ENCODE assay signal across 26 cellular contexts in the genomic region with DNA sequence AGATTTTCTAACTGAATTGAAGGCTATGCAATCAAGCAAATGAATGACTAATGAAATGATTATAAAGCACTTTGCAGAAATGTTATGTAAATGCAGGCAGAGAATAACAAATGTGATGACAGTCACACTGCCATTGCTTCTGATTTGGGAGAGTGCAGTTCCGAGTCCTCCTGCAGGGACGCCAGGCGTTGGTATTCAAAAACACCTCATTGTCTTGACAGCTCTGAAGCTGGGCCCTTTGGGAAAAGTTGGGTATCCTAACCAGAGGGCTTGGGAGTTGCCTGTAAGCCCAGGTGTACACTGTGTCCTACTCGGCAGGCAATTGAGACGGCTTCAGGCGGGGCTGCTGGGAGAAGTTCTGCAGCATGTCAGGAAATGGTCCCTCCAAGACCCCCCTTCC.
"Had no signal": no experiment of that assay in that cellular context is flagged by ENCODE, and none has a peak within 500 bp of the region (broad histone marks: within the 10 kb centered on the region; RNA-seq: fewer than 3 reads in every experiment).

No MANE protein-coding gene starts in this region.

- H3K4me1 ChIP-seq: breast epithelium, esophagus squamous epithelium, gastrocnemius medialis, left lung, prostate gland, thyroid gland, upper lobe of right lung had no signal

- DNase-seq: activated CD4-positive, alpha-beta T cell treated with anti-CD3 and anti-CD28 coated beads, Interleukin-2, amount 50 U/mL, for 4 hours; activated CD8-positive, alpha-beta memory T cell treated with anti-CD3 and anti-CD28 coated beads, Interleukin-2, amount 50 U/mL, for 48 hours; activated effector memory CD4-positive, alpha-beta T cell treated with Interleukin-2 at 50 U/mL for 16 hours; activated naive CD4-positive, alpha-beta T cell treated with anti-CD3 and anti-CD28 coated beads for 36 hours; activated naive CD8-positive, alpha-beta T cell treated with anti-CD3 and anti-CD28 coated beads, Interleukin-2, amount 10 ng/mL, durations not matched to agents 7 days and 5 days; activated T-cell treated with anti-CD3 and anti-CD28 coated beads, Interleukin-2, amount 50 U/mL, for 48 hours; amniotic stem cell; cerebellar nuclear complex; esophagus squamous epithelium; gastrocnemius medialis; left lung; midbrain; natural killer cell; ovary; stimulated activated CD4-positive, alpha-beta T cell treated with anti-CD3 and anti-CD28 coated beads, Interleukin-4, amount 100 ng/mL, for 4 hours; substantia nigra; T-cell; upper lobe of right lung; WERI-Rb-1 had no signal

- H3K9me3 ChIP-seq: breast epithelium, esophagus squamous epithelium, gastrocnemius medialis, left lung, neutrophil, ovary, prostate gland, thyroid gland, upper lobe of right lung had no signal

- H3K4me1 Mint-ChIP-seq: activated naive CD8-positive, alpha-beta T cell treated with anti-CD3 and anti-CD28 coated beads, Interleukin-2, amount 10 ng/mL, durations not matched to agents 7 days and 5 days; natural killer cell; T-cell had no signal

- H3K4me3 ChIP-seq: breast epithelium, coronary artery, esophagus squamous epithelium, gastrocnemius medialis, left lung, ovary, prostate gland, thyroid gland, upper lobe of right lung had no signal

- H3K27me3 Mint-ChIP-seq: activated naive CD8-positive, alpha-beta T cell treated with anti-CD3 and anti-CD28 coated beads, Interleukin-2, amount 10 ng/mL, durations not matched to agents 7 days and 5 days; stimulated activated naive CD8-positive, alpha-beta T cell treated with anti-CD3 and anti-CD28 coated beads, Interleukin-15, Interleukin-2, amounts not matched to agents 100 ng/mL and 50 ng/mL, for 24 hours; T-cell had no signal

- H3K27ac Mint-ChIP-seq: activated naive CD4-positive, alpha-beta T cell treated with anti-CD3 and anti-CD28 coated beads for 36 hours; activated naive CD8-positive, alpha-beta T cell treated with anti-CD3 and anti-CD28 coated beads, Interleukin-2, amount 10 ng/mL, durations not matched to agents 7 days and 5 days; natural killer cell; stimulated activated naive CD8-positive, alpha-beta T cell treated with anti-CD3 and anti-CD28 coated beads, Interleukin-15, Interleukin-2, amounts not matched to agents 100 ng/mL and 50 ng/mL, for 24 hours; T-cell had no signal

- H3K36me3 ChIP-seq: breast epithelium, esophagus squamous epithelium, gastrocnemius medialis, left lung, neutrophil, ovary, prostate gland, thyroid gland, upper lobe of right lung, WERI-Rb-1 had no signal

- ATAC-seq: gastrocnemius medialis, left lung, natural killer cell, T-cell, upper lobe of right lung had no signal

- H3K27me3 ChIP-seq: breast epithelium, esophagus squamous epithelium, gastrocnemius medialis, left lung, neutrophil, ovary, thyroid gland, upper lobe of right lung had no signal

- H3K4me3 Mint-ChIP-seq: activated naive CD4-positive, alpha-beta T cell treated with anti-CD3 and anti-CD28 coated beads for 36 hours; activated naive CD8-positive, alpha-beta T cell treated with anti-CD3 and anti-CD28 coated beads, Interleukin-2, amount 10 ng/mL, durations not matched to agents 7 days and 5 days; natural killer cell; stimulated activated naive CD8-positive, alpha-beta T cell treated with anti-CD3 and anti-CD28 coated beads, Interleukin-15, Interleukin-2, amounts not matched to agents 100 ng/mL and 50 ng/mL, for 24 hours; T-cell had no signal

- H3K27ac ChIP-seq: breast epithelium, coronary artery, esophagus squamous epithelium, gastrocnemius medialis, left lung, neutrophil, ovary, prostate gland, thyroid gland, upper lobe of right lung, WERI-Rb-1 had no signal

- FAIRE-seq: TTC549 had no signal

- H3K9me3 Mint-ChIP-seq: activated naive CD4-positive, alpha-beta T cell treated with anti-CD3 and anti-CD28 coated beads for 36 hours; activated naive CD8-positive, alpha-beta T cell treated with anti-CD3 and anti-CD28 coated beads, Interleukin-2, amount 10 ng/mL, durations not matched to agents 7 days and 5 days; natural killer cell; stimulated activated naive CD8-positive, alpha-beta T cell treated with anti-CD3 and anti-CD28 coated beads, Interleukin-15, Interleukin-2, amounts not matched to agents 100 ng/mL and 50 ng/mL, for 24 hours; T-cell had no signal

- H3K36me3 Mint-ChIP-seq: activated naive CD8-positive, alpha-beta T cell treated with anti-CD3 and anti-CD28 coated beads, Interleukin-2, amount 10 ng/mL, durations not matched to agents 7 days and 5 days; natural killer cell; T-cell had no signal
